ENCODE assay signal across 8 cellular contexts in the genomic region with DNA sequence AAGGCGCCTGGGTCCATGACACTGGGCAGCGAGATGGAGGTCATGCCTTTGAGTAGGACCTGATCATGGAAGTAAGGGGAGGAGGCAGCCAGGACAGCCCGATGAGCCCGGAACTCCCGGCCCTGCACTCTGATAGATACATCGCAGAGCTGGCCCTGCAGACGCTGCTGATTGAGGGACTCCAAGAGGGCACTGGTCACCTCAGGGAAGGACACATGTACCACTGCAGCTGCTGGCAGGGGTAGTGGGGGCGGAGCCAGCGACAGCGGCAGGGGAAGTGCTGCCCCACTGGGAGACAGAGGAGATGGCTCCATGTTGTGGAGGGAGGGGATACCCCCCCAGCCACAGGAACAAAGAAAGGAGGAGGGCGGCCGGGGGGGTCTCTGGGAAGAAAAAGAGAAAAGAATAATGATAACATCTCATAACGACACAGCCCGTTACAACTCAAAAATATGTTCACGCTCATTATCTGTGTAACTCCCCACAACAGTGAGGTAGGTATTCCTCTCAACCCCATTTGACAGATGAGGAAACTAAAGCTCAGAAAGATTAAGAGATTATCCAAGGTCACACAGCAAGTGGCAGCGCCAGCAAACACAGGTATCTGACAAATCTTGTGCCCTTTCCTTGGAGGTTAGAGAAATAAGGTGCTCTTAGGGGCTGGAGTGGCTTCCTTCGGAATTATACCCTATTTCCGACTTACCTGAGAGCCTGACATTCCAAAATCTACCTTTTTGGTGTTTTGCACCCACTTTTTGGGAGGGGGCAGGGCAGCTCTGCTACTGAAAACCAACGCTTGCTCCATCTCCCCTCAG. TPM values are rescaled to one million over a fixed set of nuclear protein-coding genes. Genes with fewer than 3 reads are reported as not detected.
DNase-seq lines count a peak whose midpoint lies in the region; ATAC-seq and TF ChIP-seq lines count a peak whose summit lies in the region.

No MANE protein-coding gene starts in this region.

- H3K27ac Mint-ChIP-seq in activated CD8-positive, alpha-beta T cell treated with anti-CD3 and anti-CD28 coated beads for 36 hours: peak overlapping the region; percentile 44

- H3K9ac ChIP-seq in smooth muscle cell (ENCODE audit: low read depth): no peak overlapping the region

- H3K9me3 Mint-ChIP-seq in activated CD8-positive, alpha-beta T cell treated with anti-CD3 and anti-CD28 coated beads for 36 hours: no peaks in the 10 kb centered on the region

- no peak for TF ChIP-seq CTCF in activated CD8-positive, alpha-beta T cell treated with anti-CD3 and anti-CD28 coated beads for 36 hours (IDR thresholded peaks at IDR 0.05)
- TF ChIP-seq CTCF in smooth muscle cell (IDR thresholded peaks at IDR 0.05; ENCODE audit: borderline replicate concordance, insufficient read depth, poor library complexity, severe bottlenecking): no peak

- H3K9me3 ChIP-seq in right cardiac atrium (ENCODE audit: control insufficient read depth, low read length): no peaks in the 10 kb centered on the region
- H3K9me3 ChIP-seq in smooth muscle cell (replicated peaks; ENCODE audit: low read depth): no peaks in the 10 kb centered on the region

- no peaks in the 10 kb centered on the region for H3K27me3 ChIP-seq in right cardiac atrium (ENCODE audit: control insufficient read depth, insufficient read depth)
- no peaks in the 10 kb centered on the region for H3K27me3 ChIP-seq in smooth muscle cell (ENCODE audit: low read depth)

- intact Hi-C loops in activated CD8-positive, alpha-beta T cell treated with anti-CD3 and anti-CD28 coated beads for 36 hours (cut with micrococcal nuclease): no loop called here
- intact Hi-C loops in right cardiac atrium (cut with DNase I): no loop called here

- CTCF ChIA-PET in activated CD8-positive, alpha-beta T cell treated with anti-CD3 and anti-CD28 coated beads for 36 hours (lab: Charles Lee): interaction anchor here (1.1 kb wide), 1 partner anchor 291 kb away, joined by 3 read pairs; no protein-coding TSS in a partner anchor

- H3K4me3 ChIP-seq in right cardiac atrium (ENCODE audit: low read length) (peak overlapping the region; percentile 88), smooth muscle cell (peak overlapping the region; percentile 93)

- peaks cover 18% of the 10 kb centered on the region for H4K20me1 ChIP-seq in smooth muscle cell (ENCODE audit: low read depth)

- H3K36me3 ChIP-seq in smooth muscle cell (ENCODE audit: low read depth): no peaks in the 10 kb centered on the region

- no peaks in the 10 kb centered on the region for H3K27me3 Mint-ChIP-seq in activated CD8-positive, alpha-beta T cell treated with anti-CD3 and anti-CD28 coated beads for 36 hours

- peaks cover 29% of the 10 kb centered on the region for H3K79me2 ChIP-seq in smooth muscle cell (ENCODE audit: low read depth)

- WGBS in right cardiac atrium: 67% methylated on average over 19 of the region's 19 CpGs
- 81% methylated on average over 18 of the region's 19 CpGs for WGBS in smooth muscle cell (ENCODE audit: low lambda C conversion rate)

- H3K27ac ChIP-seq in right cardiac atrium (ENCODE audit: low read length) (peak overlapping the region; percentile 12), smooth muscle cell (ENCODE audit: low read depth) (peak overlapping the region; percentile 97)

- peaks cover 63% of the 10 kb centered on the region for H3K36me3 Mint-ChIP-seq in activated CD8-positive, alpha-beta T cell treated with anti-CD3 and anti-CD28 coated beads for 36 hours (ENCODE audit: low read depth)

- peak overlapping the region; percentile 62 for H3K4me2 ChIP-seq in smooth muscle cell

- peak; percentile 26 for DNase-seq in HT-29 (ENCODE audit: low spot score)
- no peak for DNase-seq in activated CD8-positive, alpha-beta T cell treated with anti-CD3 and anti-CD28 coated beads for 36 hours
- DNase-seq in right cardiac atrium: peak; percentile 36 to 77 (median 74)
- DNase-seq in smooth muscle cell (lab: John Stamatoyannopoulos, UW; ENCODE audit: unreplicated experiment): no peak
- DNase-seq in NCI-H345 treated with DMSO at 0.1 percent for 48 hours (lab: John Stamatoyannopoulos, UW; ENCODE audit: unreplicated experiment): no peak

- no peak overlapping the region for H2AFZ ChIP-seq in smooth muscle cell (ENCODE audit: low read depth)

- peak overlapping the region; percentile 97 for H3K4me3 Mint-ChIP-seq in activated CD8-positive, alpha-beta T cell treated with anti-CD3 and anti-CD28 coated beads for 36 hours

- no peak for ATAC-seq in activated CD8-positive, alpha-beta T cell treated with anti-CD3 and anti-CD28 coated beads for 36 hours
- ATAC-seq in right cardiac atrium (no peak), HG03469 (IDR thresholded peaks at IDR 0.05; ENCODE audit: unreplicated experiment) (no peak), GM21360 (IDR thresholded peaks at IDR 0.05; ENCODE audit: unreplicated experiment) (no peak), HG02623 (IDR thresholded peaks at IDR 0.05; ENCODE audit: unreplicated experiment) (no peak)

- H3F3A ChIP-seq in smooth muscle cell (ENCODE audit: low read depth): peaks cover 37% of the 10 kb centered on the region

- H3K4me1 ChIP-seq in right cardiac atrium (ENCODE audit: control insufficient read depth, insufficient read depth, low read length): peaks cover 22% of the 10 kb centered on the region
- H3K4me1 ChIP-seq in smooth muscle cell (ENCODE audit: low read depth): peaks cover 36% of the 10 kb centered on the region

- POLR2A ChIA-PET in activated CD8-positive, alpha-beta T cell treated with anti-CD3 and anti-CD28 coated beads for 36 hours (lab: Charles Lee): interaction anchor here (0.8 to 4.8 kb wide), 6 partner anchors 19 to 345 kb away, joined by 3 to 42 read pairs (median 7); a partner anchor contains a TSS

- H3K4me1 Mint-ChIP-seq in activated CD8-positive, alpha-beta T cell treated with anti-CD3 and anti-CD28 coated beads for 36 hours (ENCODE audit: low read depth): peaks cover 71% of the 10 kb centered on the region

RNA-seq across cellular contexts. Expression of a gene that starts 0.7 kb away (rescaled TPM):
- total RNA-seq in HT-29 (2014; rRNA removed; shearing (Covaris generic)): 22.8 and 25.3 TPM in 2 replicates
- 1 to 10 TPM; 7.2 to 7.5 TPM for total RNA-seq in activated CD8-positive, alpha-beta T cell treated with anti-CD3 and anti-CD28 coated beads for 36 hours
- total RNA-seq in right cardiac atrium (10 to 100 TPM; 12.7 to 18.2 (median 15.5) TPM), smooth muscle cell (9.6 and 11.0 TPM in 2 replicates)
- polyA plus RNA-seq in right cardiac atrium (12.5 TPM), smooth muscle cell (22.9 and 24.9 TPM in 2 replicates)

RNA-seq across cellular contexts. Expression of a gene that starts 2.9 kb away (rescaled TPM):
- 163 and 194 TPM in 2 replicates for total RNA-seq in HT-29 (2014; rRNA removed; shearing (Covaris generic))
- 100 to 1,000 TPM; 179 to 183 TPM for total RNA-seq in activated CD8-positive, alpha-beta T cell treated with anti-CD3 and anti-CD28 coated beads for 36 hours
- total RNA-seq in right cardiac atrium (10 to 100 TPM; 85.1 to 91.6 (median 87.2) TPM), smooth muscle cell (30.2 and 34.7 TPM in 2 replicates)
- polyA plus RNA-seq in right cardiac atrium (35.3 TPM), smooth muscle cell (75.9 and 81.6 TPM in 2 replicates)

RNA-seq across cellular contexts. Expression of a gene that starts 5.9 kb away (rescaled TPM):
- 45.8 and 83.5 TPM in 2 replicates for total RNA-seq in HT-29 (2014; rRNA removed; shearing (Covaris generic))
- total RNA-seq in activated CD8-positive, alpha-beta T cell treated with anti-CD3 and anti-CD28 coated beads for 36 hours: 10 to 100 TPM; 59.8 to 72.4 TPM
- total RNA-seq in right cardiac atrium (10 to 100 TPM; 18.3 to 23.9 (median 20.8) TPM), smooth muscle cell (19.0 and 23.7 TPM in 2 replicates)
- polyA plus RNA-seq in right cardiac atrium (17.6 TPM), smooth muscle cell (38.3 and 51.3 TPM in 2 replicates)

RNA-seq across cellular contexts. Expression of a gene that starts 18.1 kb away (rescaled TPM):
- total RNA-seq in HT-29 (2014; rRNA removed; shearing (Covaris generic)): 38.2 and 42.6 TPM in 2 replicates
- 10 to 100 TPM; 24.2 to 24.3 TPM for total RNA-seq in activated CD8-positive, alpha-beta T cell treated with anti-CD3 and anti-CD28 coated beads for 36 hours
- 10 to 100 TPM; 47.6 to 56.3 (median 54.5) TPM for total RNA-seq in right cardiac atrium
- polyA plus RNA-seq in right cardiac atrium: 40.6 TPM
- 21.8 and 31.9 TPM in 2 replicates for total RNA-seq in smooth muscle cell
- 55.6 and 58.7 TPM in 2 replicates for polyA plus RNA-seq in smooth muscle cell

RNA-seq across cellular contexts. Expression of a gene that starts 27.4 kb away (rescaled TPM):
- 86.8 and 90.7 TPM in 2 replicates for total RNA-seq in HT-29 (2014; rRNA removed; shearing (Covaris generic))
- 10 to 100 TPM; 78.1 to 92.3 TPM for total RNA-seq in activated CD8-positive, alpha-beta T cell treated with anti-CD3 and anti-CD28 coated beads for 36 hours
- total RNA-seq in right cardiac atrium (10 to 100 TPM; 44.4 to 60.0 (median 50.1) TPM), smooth muscle cell (21.4 and 33.8 TPM in 2 replicates)
- polyA plus RNA-seq in right cardiac atrium (143 TPM), smooth muscle cell (23.1 and 24.0 TPM in 2 replicates)

Comparison
In these comparisons a context has a peak if more than half of its experiments do, and no peak if none do; other contexts are left out.
1. DNase-seq: peak in HT-29 (single experiment) and right cardiac atrium (3 of 3); none in activated CD8-positive, alpha-beta T cell treated with anti-CD3 and anti-CD28 coated beads for 36 hours (single experiment), smooth muscle cell (single experiment) and NCI-H345 treated with DMSO at 0.1 percent for 48 hours (single experiment).